32 cellular contexts compared by ENCODE assay signal in the genomic region with DNA sequence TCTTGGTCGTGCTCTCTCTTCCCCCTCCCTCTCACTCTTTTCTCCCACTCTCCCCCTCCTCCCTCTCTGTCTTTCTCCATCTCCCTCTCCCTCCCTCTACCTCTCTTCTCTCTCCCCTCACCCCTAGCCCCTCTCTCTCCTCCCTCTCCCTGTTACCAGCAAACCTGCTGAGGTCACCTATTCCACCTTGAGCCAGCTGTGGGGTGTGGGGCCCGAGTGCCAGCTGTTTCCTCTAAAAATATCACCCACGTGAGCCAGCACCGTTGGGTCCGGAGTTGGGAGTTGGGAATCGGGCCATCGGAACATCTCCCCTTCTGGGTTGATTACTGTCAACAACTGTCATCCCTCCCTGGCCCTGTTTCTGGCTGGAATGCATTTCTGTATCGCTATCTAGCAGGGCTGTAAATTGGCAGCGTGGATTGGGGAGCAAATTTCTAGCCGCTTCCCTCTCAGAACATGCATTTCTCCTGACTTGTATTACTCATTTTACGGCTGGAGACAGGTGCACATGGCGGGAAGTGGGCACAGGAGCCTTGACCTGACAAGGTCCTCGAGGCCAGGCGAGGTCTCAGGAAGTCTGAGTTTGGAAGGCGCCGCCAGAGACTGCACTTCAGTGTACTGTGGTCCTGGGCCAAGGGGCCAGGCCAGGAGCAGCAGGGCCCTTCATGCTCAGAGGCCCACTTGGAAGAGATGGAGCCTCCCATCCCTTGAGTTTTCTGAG.
"Had no signal": no experiment of that assay in that cellular context is flagged by ENCODE, and none has a peak within 500 bp of the region (broad histone marks: within the 10 kb centered on the region; RNA-seq: fewer than 3 reads in every experiment).

No MANE protein-coding gene starts in this region.

- H3K4me3 Mint-ChIP-seq: activated B cell treated with CpG ODN at 0.5 μM for 24 hours; activated CD8-positive, alpha-beta T cell treated with anti-CD3 and anti-CD28 coated beads for 36 hours; activated naive CD4-positive, alpha-beta T cell treated with anti-CD3 and anti-CD28 coated beads for 36 hours; activated naive CD8-positive, alpha-beta T cell; activated T-cell treated with anti-CD3 and anti-CD28 coated beads, Interleukin-2, amount 50 U/mL, for 4 hours; activated T-helper 1 cell treated with anti-CD3 and anti-CD28 coated beads, Interleukin-12 subunit alpha, Interleukin-12 subunit beta, Interleukin-2, Interleukin-4 antibody, amounts not matched to agents 30 ng/mL and 10 ng/mL and 1 ng/mL, durations not matched to agents 14 hours and 24 hours and 36 hours; dendritic cell treated with granulocyte-macrophage colony-stimulating factor and Interleukin-4, amounts not matched to agents 40 ng/mL and 50 ng/mL, for 4 days; endodermal cell; T-helper 17 cell; T-helper 2 cell treated with Interferon-gamma antibody and Interleukin-4, amounts not matched to agents 5 μg/mL and 100 μg/mL, for 36 hours had no signal

- H3K4me3 ChIP-seq: body of pancreas, breast epithelium, cardiac muscle cell, coronary artery, dorsolateral prefrontal cortex had no signal

- H3K27me3 ChIP-seq: body of pancreas, cardiac muscle cell, dorsolateral prefrontal cortex had no signal

- H3K36me3 ChIP-seq: breast epithelium, cardiac muscle cell, WERI-Rb-1 had no signal

- H3K9me3 ChIP-seq: body of pancreas had no signal

- FAIRE-seq: frontal cortex had no signal

- H3K27ac ChIP-seq: body of pancreas, breast epithelium, cardiac muscle cell, coronary artery, WERI-Rb-1 had no signal

- H3K36me3 Mint-ChIP-seq: activated naive CD8-positive, alpha-beta T cell had no signal

- H3K4me1 Mint-ChIP-seq: activated B cell treated with CpG ODN at 0.5 μM for 24 hours, endodermal cell, T-helper 17 cell had no signal

- H3K27me3 Mint-ChIP-seq: activated B cell treated with CpG ODN at 0.5 μM for 24 hours; activated CD8-positive, alpha-beta T cell treated with anti-CD3 and anti-CD28 coated beads for 36 hours; activated naive CD8-positive, alpha-beta T cell; dendritic cell treated with granulocyte-macrophage colony-stimulating factor and Interleukin-4, amounts not matched to agents 40 ng/mL and 50 ng/mL, for 4 days; T-helper 17 cell had no signal

- H3K4me1 ChIP-seq: body of pancreas, breast epithelium had no signal

- ATAC-seq: activated CD4-positive, CD25-positive, alpha-beta regulatory T cell treated with anti-CD3 and anti-CD28 coated beads, Interleukin-2, amount 50 U/mL, for 24 hours; activated CD8-positive, alpha-beta T cell treated with anti-CD3 and anti-CD28 coated beads for 36 hours; activated T-cell treated with anti-CD3 and anti-CD28 coated beads, Interleukin-2, amount 50 U/mL, for 4 hours; body of pancreas; esophagus mucosa; T-helper 17 cell had no signal

- H3K9me3 Mint-ChIP-seq: activated B cell treated with CpG ODN at 0.5 μM for 24 hours; activated naive CD4-positive, alpha-beta T cell treated with anti-CD3 and anti-CD28 coated beads for 36 hours; activated T-cell treated with anti-CD3 and anti-CD28 coated beads, Interleukin-2, amount 50 U/mL, for 4 hours; activated T-helper 1 cell treated with anti-CD3 and anti-CD28 coated beads, Interleukin-12 subunit alpha, Interleukin-12 subunit beta, Interleukin-2, Interleukin-4 antibody, amounts not matched to agents 30 ng/mL and 10 ng/mL and 1 ng/mL, durations not matched to agents 14 hours and 24 hours and 36 hours; activated T-helper 2 cell treated with anti-CD3 and anti-CD28 coated beads, Interferon-gamma antibody, Interleukin-2, Interleukin-4, amounts not matched to agents 10 μg/mL and 5 μg/mL and 100 μg/mL, durations not matched to agents 14 hours and 24 hours and 36 hours; dendritic cell treated with granulocyte-macrophage colony-stimulating factor and Interleukin-4, amounts not matched to agents 40 ng/mL and 50 ng/mL, for 4 days; endodermal cell; T-helper 2 cell treated with Interferon-gamma antibody and Interleukin-4, amounts not matched to agents 5 μg/mL and 100 μg/mL, for 36 hours had no signal

- H3K27ac Mint-ChIP-seq: activated B cell treated with CpG ODN at 0.5 μM for 24 hours; activated CD8-positive, alpha-beta T cell treated with anti-CD3 and anti-CD28 coated beads for 36 hours; activated naive CD4-positive, alpha-beta T cell treated with anti-CD3 and anti-CD28 coated beads for 36 hours; activated naive CD8-positive, alpha-beta T cell; activated T-helper 1 cell treated with anti-CD3 and anti-CD28 coated beads, Interleukin-12 subunit alpha, Interleukin-12 subunit beta, Interleukin-2, Interleukin-4 antibody, amounts not matched to agents 30 ng/mL and 10 ng/mL and 1 ng/mL, durations not matched to agents 14 hours and 24 hours and 36 hours; activated T-helper 2 cell treated with anti-CD3 and anti-CD28 coated beads, Interferon-gamma antibody, Interleukin-2, Interleukin-4, amounts not matched to agents 10 μg/mL and 5 μg/mL and 100 μg/mL, durations not matched to agents 14 hours and 24 hours and 36 hours; dendritic cell treated with granulocyte-macrophage colony-stimulating factor and Interleukin-4, amounts not matched to agents 40 ng/mL and 50 ng/mL, for 4 days; endodermal cell; T-helper 17 cell; T-helper 2 cell treated with Interferon-gamma antibody and Interleukin-4, amounts not matched to agents 5 μg/mL and 100 μg/mL, for 36 hours had no signal

- DNase-seq: activated B cell treated with CpG ODN at 0.5 μM for 24 hours; activated CD4-positive, alpha-beta T cell treated with anti-CD3 and anti-CD28 coated beads for 48 hours; activated CD4-positive, alpha-beta T cell treated with anti-CD3 and anti-CD28 coated beads, Interleukin-2, amount 50 U/mL, for 1 hour; activated CD4-positive, alpha-beta T cell treated with anti-CD3 and anti-CD28 coated beads, Interleukin-2, amount 50 U/mL, for 48 hours; activated CD8-positive, alpha-beta memory T cell treated with anti-CD3 and anti-CD28 coated beads for 24 hours; activated CD8-positive, alpha-beta T cell treated with anti-CD3 and anti-CD28 coated beads for 36 hours; activated effector memory CD4-positive, alpha-beta T cell treated with anti-CD3 and anti-CD28 coated beads, Interleukin-2, amount 50 U/mL, for 16 hours; activated naive CD4-positive, alpha-beta T cell treated with anti-CD3 and anti-CD28 coated beads for 36 hours; activated T-cell treated with anti-CD3 and anti-CD28 coated beads, Interleukin-2, amount 50 U/mL, for 4 hours; amniotic stem cell; body of pancreas; central memory CD4-positive, alpha-beta T cell; cerebellar nuclear complex; dorsolateral prefrontal cortex; effector memory CD4-positive, alpha-beta T cell; endodermal cell; foreskin fibroblast; T-helper 1 cell; T-helper 17 cell; T1000; WERI-Rb-1 had no signal
